8 cellular contexts compared by ENCODE assay signal in genomic region chr4:6673660-6674499, GRCh38. TPM values are rescaled to one million over a fixed set of nuclear protein-coding genes. Genes with fewer than 3 reads are reported as not detected.
DNase-seq lines count a peak whose midpoint lies in the region; ATAC-seq and TF ChIP-seq lines count a peak whose summit lies in the region.

No MANE protein-coding gene starts in this region.

- peak; percentile 67 for ATAC-seq in GM18873 (IDR thresholded peaks at IDR 0.05; ENCODE audit: low FRiP score, unreplicated experiment)
- peak; percentile 77 for ATAC-seq in HG03135 (IDR thresholded peaks at IDR 0.05; ENCODE audit: unreplicated experiment)

- no peaks in the 10 kb centered on the region for H3K27me3 Mint-ChIP-seq in chondrocyte (ENCODE audit: low read depth)

- H3K4me3 Mint-ChIP-seq in chondrocyte (ENCODE audit: unreplicated experiment) = peak overlapping the region; percentile 89

- peaks cover 17% of the 10 kb centered on the region for H3K36me3 Mint-ChIP-seq in chondrocyte (ENCODE audit: low read depth)

- peaks cover 35% of the 10 kb centered on the region for H3K4me1 Mint-ChIP-seq in chondrocyte (ENCODE audit: low read depth)

- peak overlapping the region; percentile 90 for H3K27ac Mint-ChIP-seq in chondrocyte (ENCODE audit: unreplicated experiment)

- TF ChIP-seq CTCF in chondrocyte (IDR thresholded peaks at IDR 0.05) = no peak

- peak; percentile 99 for DNase-seq in AG08395 (ENCODE audit: low spot score)
- peak; percentile 76 for DNase-seq in NCI-H345 treated with DMSO at 0.1 percent for 48 hours (lab: John Stamatoyannopoulos, UW; ENCODE audit: unreplicated experiment)
- DNase-seq in activated CD4-positive, alpha-beta T cell treated with anti-CD3 and anti-CD28 coated beads for 1 hour = peak; percentile 92
- peak; percentile 97 for DNase-seq in chondrocyte (ENCODE audit: low spot score)
- DNase-seq in kidney glomerular epithelial cell (lab: John Stamatoyannopoulos, UW) = peak; percentile 80
- DNase-seq in stimulated activated CD4-positive, alpha-beta T cell treated with anti-CD3 and anti-CD28 coated beads, Interleukin-15, amount 100 ng/mL, for 48 hours (ENCODE audit: low read depth in 2 of 2) = peak; percentile 91 to 93

- no peaks in the 10 kb centered on the region for H3K9me3 Mint-ChIP-seq in chondrocyte (ENCODE audit: low read depth)

RNA-seq across cellular contexts. Expression of gene S100P, which starts 19.8 kb away (rescaled TPM):
- total RNA-seq in chondrocyte = 0.95 to 1.1 TPM in 2 of 3 replicates, not detected in the other

RNA-seq across cellular contexts. Expression of gene MRFAP1, which starts 33.4 kb away (rescaled TPM):
- total RNA-seq in chondrocyte = 247 to 293 TPM (median 250 TPM) in 3 replicates

RNA-seq across cellular contexts. Expression of gene MRFAP1L1, which starts 35.8 kb away (rescaled TPM):
- total RNA-seq in chondrocyte = 44.7 to 52.9 TPM (median 46.5 TPM) in 3 replicates

RNA-seq across cellular contexts. Expression of gene BLOC1S4, which starts 42.1 kb away (rescaled TPM):
- total RNA-seq in chondrocyte = 15.5 to 16.7 TPM (median 16.2 TPM) in 3 replicates

Comparison
In these comparisons a context has a peak if more than half of its experiments do, and no peak if none do; other contexts are left out.
1. Peak in every context shown above with its lines: DNase-seq and ATAC-seq.